ENCODE assay signal across 13 cellular contexts in genomic region chr4:83019794-83020497, GRCh38. TPM values are rescaled to one million over a fixed set of nuclear protein-coding genes. Genes with fewer than 3 reads are reported as not detected.
DNase-seq lines count a peak whose midpoint lies in the region; ATAC-seq and TF ChIP-seq lines count a peak whose summit lies in the region.
"Had no signal": no experiment of that assay in that cellular context is flagged by ENCODE, and none has a peak within 500 bp of the region (broad histone marks: within the 10 kb centered on the region; RNA-seq: fewer than 3 reads in every experiment).

No MANE protein-coding gene starts in this region.

- no peaks in the 10 kb centered on the region for H3K36me3 Mint-ChIP-seq in activated CD8-positive, alpha-beta T cell treated with anti-CD3 and anti-CD28 coated beads for 36 hours (ENCODE audit: low read depth)

- no peak overlapping the region for H3K4me3 Mint-ChIP-seq in activated CD8-positive, alpha-beta T cell treated with anti-CD3 and anti-CD28 coated beads for 36 hours
- H3K4me3 Mint-ChIP-seq: activated T-helper 1 cell treated with anti-CD3 and anti-CD28 coated beads, Interleukin-12 subunit alpha, Interleukin-12 subunit beta, Interleukin-2, Interleukin-4 antibody, amounts not matched to agents 30 ng/mL and 10 ng/mL and 1 ng/mL, durations not matched to agents 14 hours and 24 hours and 36 hours had no signal

- H3K4me1 Mint-ChIP-seq in activated CD8-positive, alpha-beta T cell treated with anti-CD3 and anti-CD28 coated beads for 36 hours (ENCODE audit: low read depth) = peaks cover 11% of the 10 kb centered on the region

- H3K9me3 Mint-ChIP-seq in activated CD8-positive, alpha-beta T cell treated with anti-CD3 and anti-CD28 coated beads for 36 hours = peaks cover 1% of the 10 kb centered on the region

- H3K27ac Mint-ChIP-seq in activated CD8-positive, alpha-beta T cell treated with anti-CD3 and anti-CD28 coated beads for 36 hours = no peak overlapping the region
- H3K27ac Mint-ChIP-seq: activated T-helper 1 cell treated with anti-CD3 and anti-CD28 coated beads, Interleukin-12 subunit alpha, Interleukin-12 subunit beta, Interleukin-2, Interleukin-4 antibody, amounts not matched to agents 30 ng/mL and 10 ng/mL and 1 ng/mL, durations not matched to agents 14 hours and 24 hours and 36 hours had no signal

- peaks cover under 1% of the 10 kb centered on the region for H3K27me3 Mint-ChIP-seq in activated CD8-positive, alpha-beta T cell treated with anti-CD3 and anti-CD28 coated beads for 36 hours

- ATAC-seq in GM19351 (IDR thresholded peaks at IDR 0.05; ENCODE audit: unreplicated experiment) (peak; percentile 85), HG03103 (IDR thresholded peaks at IDR 0.05; ENCODE audit: low read depth, unreplicated experiment) (peak; percentile 79), HG02840 (IDR thresholded peaks at IDR 0.05; ENCODE audit: low FRiP score, unreplicated experiment) (no peak)
- peak; percentile 60 for ATAC-seq in activated CD8-positive, alpha-beta T cell treated with anti-CD3 and anti-CD28 coated beads for 36 hours

- DNase-seq in GDM1 (lab: John Stamatoyannopoulos, UW) = peak; percentile 35
- DNase-seq in activated CD8-positive, alpha-beta T cell treated with anti-CD3 and anti-CD28 coated beads for 36 hours = no peak
- no peak for DNase-seq in globus pallidus (ENCODE audit: low spot score)
- no peak for DNase-seq in posterior cingulate gyrus
- no peak for DNase-seq in stimulated activated CD4-positive, alpha-beta T cell treated with anti-CD3 and anti-CD28 coated beads, Interleukin-15, amount 100 ng/mL, for 24 hours
- DNase-seq: activated CD4-positive, alpha-beta T cell treated with anti-CD3 and anti-CD28 coated beads for 48 hours; mesenchymal stem cell; NCI-H2029; NCI-H774 had no signal

- intact Hi-C loops in activated CD8-positive, alpha-beta T cell treated with anti-CD3 and anti-CD28 coated beads for 36 hours (cut with micrococcal nuclease) = no loop called here
- intact Hi-C loops in posterior cingulate gyrus (cut with DNase I) = loop anchor here (10.0 kb wide), 1 partner anchor 555 kb away; no protein-coding TSS in a partner anchor

- CTCF ChIA-PET in activated CD8-positive, alpha-beta T cell treated with anti-CD3 and anti-CD28 coated beads for 36 hours (lab: Charles Lee) = interaction anchor here (0.9 kb wide), 1 partner anchor 13 kb away, joined by 3 read pairs; no protein-coding TSS in a partner anchor

- POLR2A ChIA-PET in activated CD8-positive, alpha-beta T cell treated with anti-CD3 and anti-CD28 coated beads for 36 hours (lab: Charles Lee) = no interaction called here

- no peak for TF ChIP-seq CTCF in activated CD8-positive, alpha-beta T cell treated with anti-CD3 and anti-CD28 coated beads for 36 hours (IDR thresholded peaks at IDR 0.05)

RNA-seq across cellular contexts. Expression of gene LIN54, which starts 9.3 kb away (rescaled TPM):
- total RNA-seq in activated CD8-positive, alpha-beta T cell treated with anti-CD3 and anti-CD28 coated beads for 36 hours = 10 to 100 TPM; 28.0 to 29.1 TPM

RNA-seq across cellular contexts. Expression of gene COPS4, which starts 15.0 kb away (rescaled TPM):
- 10 to 100 TPM; 38.4 to 38.8 TPM for total RNA-seq in activated CD8-positive, alpha-beta T cell treated with anti-CD3 and anti-CD28 coated beads for 36 hours
